In the genomic region with DNA sequence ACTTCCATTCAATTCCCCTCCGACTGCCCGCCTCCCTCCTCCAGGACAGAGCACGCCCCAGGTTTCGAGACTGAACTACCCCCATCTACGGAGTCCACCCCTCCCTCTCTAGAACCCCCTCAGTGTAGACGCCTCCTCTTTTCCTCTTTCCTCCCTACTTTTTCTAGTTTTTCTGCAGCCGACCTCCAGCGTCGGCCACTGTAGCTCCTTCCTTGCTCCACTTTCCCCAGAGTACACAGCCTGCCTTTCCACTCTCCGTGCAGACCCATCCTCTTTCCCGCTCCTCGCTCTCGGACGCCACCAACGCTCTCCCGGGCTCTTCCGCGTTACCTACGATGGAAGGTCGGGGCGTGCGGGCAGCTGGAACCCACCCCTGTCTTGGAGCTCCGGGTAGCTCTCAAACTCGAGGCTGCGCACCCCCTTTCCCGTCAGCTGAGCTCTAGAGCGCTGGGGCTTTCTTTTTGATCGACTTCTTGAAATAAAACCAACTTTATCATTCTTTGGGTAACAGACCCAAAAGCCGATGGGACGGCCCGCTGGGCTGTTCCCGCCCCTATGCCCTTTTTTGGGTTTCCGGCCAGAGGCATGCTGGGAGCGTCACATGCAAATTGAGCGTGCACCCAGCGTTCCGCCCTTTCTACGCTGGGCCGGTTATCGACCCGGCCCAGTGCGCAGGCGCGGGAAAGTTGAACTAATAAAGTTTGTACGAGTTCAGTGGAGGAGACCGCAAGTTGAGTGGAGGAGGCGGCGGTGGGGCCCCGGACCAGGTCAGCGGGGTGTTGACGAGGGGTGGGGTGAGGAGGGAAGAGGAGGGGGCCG, we compare ENCODE assay signal across 1 cellular context.
TF ChIP-seq lines count a peak whose summit lies in the region.

A gene with protein sequence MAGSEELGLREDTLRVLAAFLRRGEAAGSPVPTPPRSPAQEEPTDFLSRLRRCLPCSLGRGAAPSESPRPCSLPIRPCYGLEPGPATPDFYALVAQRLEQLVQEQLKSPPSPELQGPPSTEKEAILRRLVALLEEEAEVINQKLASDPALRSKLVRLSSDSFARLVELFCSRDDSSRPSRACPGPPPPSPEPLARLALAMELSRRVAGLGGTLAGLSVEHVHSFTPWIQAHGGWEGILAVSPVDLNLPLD (plus strand): TSS at position 633 of the 819 bp plus-strand sequence. CDS start 760 bp downstream, outside the sequence.
A gene with protein sequence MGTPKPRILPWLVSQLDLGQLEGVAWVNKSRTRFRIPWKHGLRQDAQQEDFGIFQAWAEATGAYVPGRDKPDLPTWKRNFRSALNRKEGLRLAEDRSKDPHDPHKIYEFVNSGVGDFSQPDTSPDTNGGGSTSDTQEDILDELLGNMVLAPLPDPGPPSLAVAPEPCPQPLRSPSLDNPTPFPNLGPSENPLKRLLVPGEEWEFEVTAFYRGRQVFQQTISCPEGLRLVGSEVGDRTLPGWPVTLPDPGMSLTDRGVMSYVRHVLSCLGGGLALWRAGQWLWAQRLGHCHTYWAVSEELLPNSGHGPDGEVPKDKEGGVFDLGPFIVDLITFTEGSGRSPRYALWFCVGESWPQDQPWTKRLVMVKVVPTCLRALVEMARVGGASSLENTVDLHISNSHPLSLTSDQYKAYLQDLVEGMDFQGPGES (minus strand): TSS at position 557 of the 819 bp plus-strand sequence. CDS start 1,019 bp downstream, outside the sequence.

TF ChIP-seq in K562, 482 proteins besides CTCF, POLR2A, EP300 and RAD21 (continued from another document and continues in another):
- TF ChIP-seq RNF2 (IDR thresholded peaks at IDR 0.05) (no peak), ZFX (CRISPR knock-in tag; IDR thresholded peaks at IDR 0.05) (peak; percentile 29; the same call in 1 of the 2 replicates), STAT5B (CRISPR knock-in tag; IDR thresholded peaks at IDR 0.05) (no peak), ZNF384 (IDR thresholded peaks at IDR 0.05; ENCODE audit: low read depth, low read length) (no peak; the same call in 1 of the 2 replicates), MBD2 (IDR thresholded peaks at IDR 0.05; ENCODE audit: borderline replicate concordance, low read depth) (no peak; the same call in 1 of the 2 replicates), ZNF212 (CRISPR knock-in tag; IDR thresholded peaks at IDR 0.05) (no peak), ZNF586 (CRISPR knock-in tag; conservative IDR thresholded peaks at IDR 0.05) (no peak), YBX1 (IDR thresholded peaks at IDR 0.05) (no peak), JUNB (CRISPR knock-in tag; conservative IDR thresholded peaks at IDR 0.05) (no peak), ZNF57 (CRISPR knock-in tag; IDR thresholded peaks at IDR 0.05) (no peak), DNMT1 (IDR thresholded peaks at IDR 0.05) (no peak), ZNF3 (CRISPR knock-in tag; IDR thresholded peaks at IDR 0.05) (no peak), MECOM (CRISPR knock-in tag; IDR thresholded peaks at IDR 0.05) (no peak), NCOA2 (IDR thresholded peaks at IDR 0.05; ENCODE audit: partially characterized antibody in 2 of 2) (no peak), MEIS2 (IDR thresholded peaks at IDR 0.05; ENCODE audit: partially characterized antibody) (peak; percentile 87), ZFPM2 (CRISPR knock-in tag; IDR thresholded peaks at IDR 0.05) (no peak), MIER1 (IDR thresholded peaks at IDR 0.05; ENCODE audit: low read depth) (0 out of 2 replicates have a peak, but pooled peaks have one; percentile 36), TSC22D4 (tag; IDR thresholded peaks at IDR 0.05) (no peak), TCF3 (CRISPR knock-in tag; IDR thresholded peaks at IDR 0.05) (no peak), YY1 (IDR thresholded peaks at IDR 0.05; ENCODE audit: borderline replicate concordance in 1 of 3, control insufficient read depth in 1 of 3, extremely low read depth in 1 of 3, insufficient read depth in 3 of 3, insufficient read length in 1 of 3, insufficient replicate concordance in 2 of 3, low read depth in 1 of 3, low read length in 2 of 3) (peak in 1 of 3 experiments; percentile 14), KDM2B (CRISPR knock-in tag; IDR thresholded peaks at IDR 0.05) (no peak), MAFK (IDR thresholded peaks at IDR 0.05; ENCODE audit: low read length) (no peak), MXI1 (IDR thresholded peaks at IDR 0.05; ENCODE audit: low read depth, low read length) (no peak), GABPA (tag; conservative IDR thresholded peaks at IDR 0.05; ENCODE audit: low read depth) (no peak; the same call in 1 of the 2 replicates), SRSF7 (optimal IDR thresholded peaks at IDR 0.05; ENCODE audit: low read depth, low read length) (no peak), NR3C1 (CRISPR knock-in tag; IDR thresholded peaks at IDR 0.05) (no peak), ZNF354B (CRISPR knock-in tag; IDR thresholded peaks at IDR 0.05) (no peak), ZNF197 (CRISPR knock-in tag; IDR thresholded peaks at IDR 0.05; ENCODE audit: low read depth) (no peak), CREBBP (IDR thresholded peaks at IDR 0.05; ENCODE audit: low read depth, low read length) (no peak), NR2F6 (CRISPR knock-in tag; IDR thresholded peaks at IDR 0.05) (no peak), TBP (optimal IDR thresholded peaks at IDR 0.05; ENCODE audit: low read depth, low read length) (peak; percentile 66), ZNF146 (CRISPR knock-in tag; IDR thresholded peaks at IDR 0.05; ENCODE audit: unreplicated experiment) (no peak)
- TF ChIP-seq, protein P1, sequence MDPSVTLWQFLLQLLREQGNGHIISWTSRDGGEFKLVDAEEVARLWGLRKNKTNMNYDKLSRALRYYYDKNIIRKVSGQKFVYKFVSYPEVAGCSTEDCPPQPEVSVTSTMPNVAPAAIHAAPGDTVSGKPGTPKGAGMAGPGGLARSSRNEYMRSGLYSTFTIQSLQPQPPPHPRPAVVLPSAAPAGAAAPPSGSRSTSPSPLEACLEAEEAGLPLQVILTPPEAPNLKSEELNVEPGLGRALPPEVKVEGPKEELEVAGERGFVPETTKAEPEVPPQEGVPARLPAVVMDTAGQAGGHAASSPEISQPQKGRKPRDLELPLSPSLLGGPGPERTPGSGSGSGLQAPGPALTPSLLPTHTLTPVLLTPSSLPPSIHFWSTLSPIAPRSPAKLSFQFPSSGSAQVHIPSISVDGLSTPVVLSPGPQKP (CRISPR knock-in tag; IDR thresholded peaks at IDR 0.05): peak; percentile 96
- TF ChIP-seq, protein P2, sequence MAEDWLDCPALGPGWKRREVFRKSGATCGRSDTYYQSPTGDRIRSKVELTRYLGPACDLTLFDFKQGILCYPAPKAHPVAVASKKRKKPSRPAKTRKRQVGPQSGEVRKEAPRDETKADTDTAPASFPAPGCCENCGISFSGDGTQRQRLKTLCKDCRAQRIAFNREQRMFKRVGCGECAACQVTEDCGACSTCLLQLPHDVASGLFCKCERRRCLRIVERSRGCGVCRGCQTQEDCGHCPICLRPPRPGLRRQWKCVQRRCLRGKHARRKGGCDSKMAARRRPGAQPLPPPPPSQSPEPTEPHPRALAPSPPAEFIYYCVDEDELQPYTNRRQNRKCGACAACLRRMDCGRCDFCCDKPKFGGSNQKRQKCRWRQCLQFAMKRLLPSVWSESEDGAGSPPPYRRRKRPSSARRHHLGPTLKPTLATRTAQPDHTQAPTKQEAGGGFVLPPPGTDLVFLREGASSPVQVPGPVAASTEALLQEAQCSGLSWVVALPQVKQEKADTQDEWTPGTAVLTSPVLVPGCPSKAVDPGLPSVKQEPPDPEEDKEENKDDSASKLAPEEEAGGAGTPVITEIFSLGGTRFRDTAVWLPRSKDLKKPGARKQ (CRISPR knock-in tag; IDR thresholded peaks at IDR 0.05): no peak
- TF ChIP-seq, protein P3, sequence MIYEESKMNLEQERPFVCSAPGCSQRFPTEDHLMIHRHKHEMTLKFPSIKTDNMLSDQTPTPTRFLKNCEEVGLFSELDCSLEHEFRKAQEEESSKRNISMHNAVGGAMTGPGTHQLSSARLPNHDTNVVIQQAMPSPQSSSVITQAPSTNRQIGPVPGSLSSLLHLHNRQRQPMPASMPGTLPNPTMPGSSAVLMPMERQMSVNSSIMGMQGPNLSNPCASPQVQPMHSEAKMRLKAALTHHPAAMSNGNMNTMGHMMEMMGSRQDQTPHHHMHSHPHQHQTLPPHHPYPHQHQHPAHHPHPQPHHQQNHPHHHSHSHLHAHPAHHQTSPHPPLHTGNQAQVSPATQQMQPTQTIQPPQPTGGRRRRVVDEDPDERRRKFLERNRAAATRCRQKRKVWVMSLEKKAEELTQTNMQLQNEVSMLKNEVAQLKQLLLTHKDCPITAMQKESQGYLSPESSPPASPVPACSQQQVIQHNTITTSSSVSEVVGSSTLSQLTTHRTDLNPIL (CRISPR knock-in tag; IDR thresholded peaks at IDR 0.05): no peak
- TF ChIP-seq, protein P4, sequence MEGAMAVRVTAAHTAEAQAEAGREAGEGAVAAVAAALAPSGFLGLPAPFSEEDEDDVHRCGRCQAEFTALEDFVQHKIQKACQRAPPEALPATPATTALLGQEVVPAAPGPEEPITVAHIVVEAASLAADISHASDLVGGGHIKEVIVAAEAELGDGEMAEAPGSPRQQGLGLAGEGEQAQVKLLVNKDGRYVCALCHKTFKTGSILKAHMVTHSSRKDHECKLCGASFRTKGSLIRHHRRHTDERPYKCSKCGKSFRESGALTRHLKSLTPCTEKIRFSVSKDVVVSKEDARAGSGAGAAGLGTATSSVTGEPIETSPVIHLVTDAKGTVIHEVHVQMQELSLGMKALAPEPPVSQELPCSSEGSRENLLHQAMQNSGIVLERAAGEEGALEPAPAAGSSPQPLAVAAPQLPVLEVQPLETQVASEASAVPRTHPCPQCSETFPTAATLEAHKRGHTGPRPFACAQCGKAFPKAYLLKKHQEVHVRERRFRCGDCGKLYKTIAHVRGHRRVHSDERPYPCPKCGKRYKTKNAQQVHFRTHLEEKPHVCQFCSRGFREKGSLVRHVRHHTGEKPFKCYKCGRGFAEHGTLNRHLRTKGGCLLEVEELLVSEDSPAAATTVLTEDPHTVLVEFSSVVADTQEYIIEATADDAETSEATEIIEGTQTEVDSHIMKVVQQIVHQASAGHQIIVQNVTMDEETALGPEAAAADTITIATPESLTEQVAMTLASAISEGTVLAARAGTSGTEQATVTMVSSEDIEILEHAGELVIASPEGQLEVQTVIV (CRISPR knock-in tag; IDR thresholded peaks at IDR 0.05; ENCODE audit: borderline replicate concordance): no peak
- TF ChIP-seq, protein P5, sequence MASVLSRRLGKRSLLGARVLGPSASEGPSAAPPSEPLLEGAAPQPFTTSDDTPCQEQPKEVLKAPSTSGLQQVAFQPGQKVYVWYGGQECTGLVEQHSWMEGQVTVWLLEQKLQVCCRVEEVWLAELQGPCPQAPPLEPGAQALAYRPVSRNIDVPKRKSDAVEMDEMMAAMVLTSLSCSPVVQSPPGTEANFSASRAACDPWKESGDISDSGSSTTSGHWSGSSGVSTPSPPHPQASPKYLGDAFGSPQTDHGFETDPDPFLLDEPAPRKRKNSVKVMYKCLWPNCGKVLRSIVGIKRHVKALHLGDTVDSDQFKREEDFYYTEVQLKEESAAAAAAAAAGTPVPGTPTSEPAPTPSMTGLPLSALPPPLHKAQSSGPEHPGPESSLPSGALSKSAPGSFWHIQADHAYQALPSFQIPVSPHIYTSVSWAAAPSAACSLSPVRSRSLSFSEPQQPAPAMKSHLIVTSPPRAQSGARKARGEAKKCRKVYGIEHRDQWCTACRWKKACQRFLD (CRISPR knock-in tag; IDR thresholded peaks at IDR 0.05): no peak; the same call in 1 of the 2 replicates
- TF ChIP-seq, protein P6, sequence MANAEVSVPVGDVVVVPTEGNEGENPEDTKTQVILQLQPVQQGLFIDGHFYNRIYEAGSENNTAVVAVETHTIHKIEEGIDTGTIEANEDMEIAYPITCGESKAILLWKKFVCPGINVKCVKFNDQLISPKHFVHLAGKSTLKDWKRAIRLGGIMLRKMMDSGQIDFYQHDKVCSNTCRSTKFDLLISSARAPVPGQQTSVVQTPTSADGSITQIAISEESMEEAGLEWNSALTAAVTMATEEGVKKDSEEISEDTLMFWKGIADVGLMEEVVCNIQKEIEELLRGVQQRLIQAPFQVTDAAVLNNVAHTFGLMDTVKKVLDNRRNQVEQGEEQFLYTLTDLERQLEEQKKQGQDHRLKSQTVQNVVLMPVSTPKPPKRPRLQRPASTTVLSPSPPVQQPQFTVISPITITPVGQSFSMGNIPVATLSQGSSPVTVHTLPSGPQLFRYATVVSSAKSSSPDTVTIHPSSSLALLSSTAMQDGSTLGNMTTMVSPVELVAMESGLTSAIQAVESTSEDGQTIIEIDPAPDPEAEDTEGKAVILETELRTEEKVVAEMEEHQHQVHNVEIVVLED (CRISPR knock-in tag; IDR thresholded peaks at IDR 0.05): peak; percentile 97
- TF ChIP-seq, protein P7, sequence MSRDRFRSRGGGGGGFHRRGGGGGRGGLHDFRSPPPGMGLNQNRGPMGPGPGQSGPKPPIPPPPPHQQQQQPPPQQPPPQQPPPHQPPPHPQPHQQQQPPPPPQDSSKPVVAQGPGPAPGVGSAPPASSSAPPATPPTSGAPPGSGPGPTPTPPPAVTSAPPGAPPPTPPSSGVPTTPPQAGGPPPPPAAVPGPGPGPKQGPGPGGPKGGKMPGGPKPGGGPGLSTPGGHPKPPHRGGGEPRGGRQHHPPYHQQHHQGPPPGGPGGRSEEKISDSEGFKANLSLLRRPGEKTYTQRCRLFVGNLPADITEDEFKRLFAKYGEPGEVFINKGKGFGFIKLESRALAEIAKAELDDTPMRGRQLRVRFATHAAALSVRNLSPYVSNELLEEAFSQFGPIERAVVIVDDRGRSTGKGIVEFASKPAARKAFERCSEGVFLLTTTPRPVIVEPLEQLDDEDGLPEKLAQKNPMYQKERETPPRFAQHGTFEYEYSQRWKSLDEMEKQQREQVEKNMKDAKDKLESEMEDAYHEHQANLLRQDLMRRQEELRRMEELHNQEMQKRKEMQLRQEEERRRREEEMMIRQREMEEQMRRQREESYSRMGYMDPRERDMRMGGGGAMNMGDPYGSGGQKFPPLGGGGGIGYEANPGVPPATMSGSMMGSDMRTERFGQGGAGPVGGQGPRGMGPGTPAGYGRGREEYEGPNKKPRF (IDR thresholded peaks at IDR 0.05; ENCODE audit: low read depth, low read length): no peak
- TF ChIP-seq, protein P8, sequence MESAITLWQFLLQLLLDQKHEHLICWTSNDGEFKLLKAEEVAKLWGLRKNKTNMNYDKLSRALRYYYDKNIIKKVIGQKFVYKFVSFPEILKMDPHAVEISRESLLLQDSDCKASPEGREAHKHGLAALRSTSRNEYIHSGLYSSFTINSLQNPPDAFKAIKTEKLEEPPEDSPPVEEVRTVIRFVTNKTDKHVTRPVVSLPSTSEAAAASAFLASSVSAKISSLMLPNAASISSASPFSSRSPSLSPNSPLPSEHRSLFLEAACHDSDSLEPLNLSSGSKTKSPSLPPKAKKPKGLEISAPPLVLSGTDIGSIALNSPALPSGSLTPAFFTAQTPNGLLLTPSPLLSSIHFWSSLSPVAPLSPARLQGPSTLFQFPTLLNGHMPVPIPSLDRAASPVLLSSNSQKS (CRISPR knock-in tag; IDR thresholded peaks at IDR 0.05): no peak
- TF ChIP-seq, protein P9, sequence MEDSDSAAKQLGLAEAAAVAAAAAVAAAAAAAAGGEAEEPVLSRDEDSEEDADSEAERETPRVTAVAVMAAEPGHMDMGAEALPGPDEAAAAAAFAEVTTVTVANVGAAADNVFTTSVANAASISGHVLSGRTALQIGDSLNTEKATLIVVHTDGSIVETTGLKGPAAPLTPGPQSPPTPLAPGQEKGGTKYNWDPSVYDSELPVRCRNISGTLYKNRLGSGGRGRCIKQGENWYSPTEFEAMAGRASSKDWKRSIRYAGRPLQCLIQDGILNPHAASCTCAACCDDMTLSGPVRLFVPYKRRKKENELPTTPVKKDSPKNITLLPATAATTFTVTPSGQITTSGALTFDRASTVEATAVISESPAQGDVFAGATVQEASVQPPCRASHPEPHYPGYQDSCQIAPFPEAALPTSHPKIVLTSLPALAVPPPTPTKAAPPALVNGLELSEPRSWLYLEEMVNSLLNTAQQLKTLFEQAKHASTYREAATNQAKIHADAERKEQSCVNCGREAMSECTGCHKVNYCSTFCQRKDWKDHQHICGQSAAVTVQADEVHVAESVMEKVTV (CRISPR knock-in tag; IDR thresholded peaks at IDR 0.05): no peak
